Comparison of ENCODE assay signal across 9 cellular contexts in the genomic region with DNA sequence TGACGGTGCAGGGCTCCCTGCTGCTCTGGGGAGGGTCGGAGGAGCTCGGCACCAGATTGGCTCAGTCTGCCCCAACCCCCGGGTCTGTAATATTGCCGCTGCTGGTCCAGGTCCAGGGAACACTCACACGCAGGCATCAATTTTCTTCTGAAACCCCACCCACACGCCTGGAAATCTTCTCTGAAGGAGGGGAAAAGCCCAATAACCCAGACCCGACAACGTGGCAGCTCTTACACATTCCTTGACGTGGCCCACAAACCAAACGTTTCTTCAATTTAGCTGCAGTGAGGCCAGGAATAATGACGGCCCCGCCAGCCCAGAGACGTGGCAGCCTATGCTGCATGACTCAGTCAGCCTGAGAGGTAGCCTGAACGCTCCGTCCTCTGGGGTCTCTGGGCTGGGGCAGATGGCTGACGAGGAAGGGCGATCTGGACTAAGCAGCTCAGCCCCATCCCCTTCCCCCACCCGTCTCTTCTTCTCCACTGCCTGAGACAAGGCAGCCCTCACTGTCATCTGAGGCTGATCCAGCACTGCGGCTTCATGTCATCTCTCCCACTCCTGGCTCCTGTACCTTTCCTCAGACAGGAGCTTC. TPM values are rescaled to one million over a fixed set of nuclear protein-coding genes. Genes with fewer than 3 reads are reported as not detected.
DNase-seq lines count a peak whose midpoint lies in the region; ATAC-seq and TF ChIP-seq lines count a peak whose summit lies in the region.
"Had no signal": no experiment of that assay in that cellular context is flagged by ENCODE, and none has a peak within 500 bp of the region (broad histone marks: within the 10 kb centered on the region; RNA-seq: fewer than 3 reads in every experiment).

No MANE protein-coding gene starts in this region.

- H3K4me1 ChIP-seq in psoas muscle, result peaks cover 42% of the 10 kb centered on the region
- no peaks in the 10 kb centered on the region for H3K4me1 ChIP-seq in CD4-positive, alpha-beta memory T cell (ENCODE audit: insufficient read depth, low read length)

- H3K27ac Mint-ChIP-seq in CD4-positive, alpha-beta memory T cell, result no peak overlapping the region

- H3K4me3 ChIP-seq in WERI-Rb-1 (ENCODE audit: low read depth, low read length) (peak overlapping the region; percentile 45), psoas muscle (peak overlapping the region; percentile 35)
- no peak overlapping the region for H3K4me3 ChIP-seq in CD4-positive, alpha-beta memory T cell (ENCODE audit: low read length in 2 of 2)

- H3K4me1 Mint-ChIP-seq in CD4-positive, alpha-beta memory T cell, result no peaks in the 10 kb centered on the region

- H3K9me3 ChIP-seq in WERI-Rb-1 (ENCODE audit: severe bottlenecking), result no peaks in the 10 kb centered on the region
- H3K9me3 ChIP-seq in psoas muscle, result no peaks in the 10 kb centered on the region
- H3K9me3 ChIP-seq in CD4-positive, alpha-beta memory T cell (ENCODE audit: control insufficient read depth in 1 of 2, low read length in 2 of 2), result no peaks in the 10 kb centered on the region

- H3K36me3 ChIP-seq in WERI-Rb-1 (no peaks in the 10 kb centered on the region), psoas muscle (ENCODE audit: insufficient read depth in 1 of 2, low read depth in 1 of 2) (no peaks in the 10 kb centered on the region)
- no peaks in the 10 kb centered on the region for H3K36me3 ChIP-seq in CD4-positive, alpha-beta memory T cell (ENCODE audit: insufficient read depth, low read length)

- peaks cover 9 to 15% of the 10 kb centered on the region in 2 donors for H3K27me3 Mint-ChIP-seq in CD4-positive, alpha-beta memory T cell

- intact Hi-C loops in left cardiac atrium (cut with DNase I), result no loop called here
- intact Hi-C loops in psoas muscle (cut with DNase I), result no loop called here
- intact Hi-C loops in CD4-positive, alpha-beta memory T cell (cut with micrococcal nuclease), result no loop called here

- ATAC-seq in left cardiac atrium (peak; percentile 74 to 80), psoas muscle (peak; percentile 55 to 71 (median 65)), HG03457 (IDR thresholded peaks at IDR 0.05; ENCODE audit: unreplicated experiment) (no peak), GM18517 (IDR thresholded peaks at IDR 0.05; ENCODE audit: unreplicated experiment) (no peak)

- no peak overlapping the region for H3K4me3 Mint-ChIP-seq in CD4-positive, alpha-beta memory T cell

- no peaks in the 10 kb centered on the region for H3K36me3 Mint-ChIP-seq in CD4-positive, alpha-beta memory T cell

- H3K9me3 Mint-ChIP-seq in CD4-positive, alpha-beta memory T cell, result no peaks in the 10 kb centered on the region

- POLR2A ChIA-PET in CD4-positive, alpha-beta memory T cell (lab: Charles Lee; ENCODE audit: partially characterized antibody), result no interaction called here

- H3K27ac ChIP-seq in WERI-Rb-1 (peak overlapping the region; percentile 88), psoas muscle (peak overlapping the region; percentile 64)
- no peak overlapping the region for H3K27ac ChIP-seq in CD4-positive, alpha-beta memory T cell (ENCODE audit: low read depth, low read length)

- no peaks in the 10 kb centered on the region for H3K27me3 ChIP-seq in WERI-Rb-1 (ENCODE audit: insufficient read depth, low read depth, severe bottlenecking)
- H3K27me3 ChIP-seq in psoas muscle (ENCODE audit: insufficient read depth in 3 of 3, low read length in 2 of 3), result no peaks in the 10 kb centered on the region
- H3K27me3 ChIP-seq in CD4-positive, alpha-beta memory T cell (ENCODE audit: insufficient read depth, low read length), result no peaks in the 10 kb centered on the region

- WGBS in psoas muscle, 3 donors, result 21 to 54% (median 25%) methylated on average over 20 of the region's 20 CpGs

- DNase-seq in ELF-1 (ENCODE audit: low read depth, low spot score) (peak; percentile 88), WERI-Rb-1 (peak; percentile 94), left cardiac atrium (peak; percentile 77), psoas muscle (peak; percentile 75 to 81), NCI-H2081 (lab: John Stamatoyannopoulos, UW) (no peak)
- no peak for DNase-seq in CD4-positive, alpha-beta memory T cell
- DNase-seq: activated CD8-positive, alpha-beta memory T cell treated with anti-CD3 and anti-CD28 coated beads, Interleukin-2, amount 50 U/mL, for 4 hours had no signal

- CTCF ChIA-PET in CD4-positive, alpha-beta memory T cell (lab: Charles Lee; ENCODE audit: partially characterized antibody), result interaction anchor here (1.2 kb wide), 1 partner anchor 13 kb away, joined by 3 read pairs; no protein-coding TSS in a partner anchor

- TF ChIP-seq CTCF in WERI-Rb-1 (IDR thresholded peaks at IDR 0.05; ENCODE audit: low read depth, low read length), result no peak
- TF ChIP-seq CTCF in psoas muscle (IDR thresholded peaks at IDR 0.05), result no peak

RNA-seq across cellular contexts. Expression of a gene that starts 9.9 kb away (rescaled TPM):
- 1,000 to 10,000 TPM in 1 of 2 donors, 100 to 1,000 TPM in 1; 807 to 1,125 TPM for total RNA-seq in left cardiac atrium
- total RNA-seq in psoas muscle, result 100 to 1,000 TPM; 175 to 687 (median 372) TPM
- polyA plus RNA-seq in psoas muscle, result 100 to 1,000 TPM; 111 to 331 (median 170) TPM
- under 1 TPM; 0.19 to 0.47 TPM for total RNA-seq in CD4-positive, alpha-beta memory T cell
- under 1 TPM in 1 of 2 donors, not detected in 1; 0.37 TPM for polyA plus RNA-seq in CD4-positive, alpha-beta memory T cell

Comparison
In these comparisons a context has a peak if more than half of its experiments do, and no peak if none do; other contexts are left out.
1. DNase-seq: peak in ELF-1 (single experiment), WERI-Rb-1 (single experiment), left cardiac atrium (single experiment) and psoas muscle (2 of 2); none in NCI-H2081 (0 of 2) and CD4-positive, alpha-beta memory T cell (0 of 5).
2. H3K4me3 ChIP-seq: peak in WERI-Rb-1 (single experiment) and psoas muscle (single experiment); none in CD4-positive, alpha-beta memory T cell (0 of 2).
3. ATAC-seq: peak in left cardiac atrium (2 of 2) and psoas muscle (4 of 4); none in HG03457 (single experiment) and GM18517 (single experiment).
4. RNA of a gene that starts 9.9 kb away (total RNA-seq): 807 to 1,125 TPM in left cardiac atrium and 175 to 687 TPM in psoas muscle; 0.19 to 0.47 TPM in CD4-positive, alpha-beta memory T cell; every median in the first group is over 100 times any median in the second.